Comparison of ENCODE assay signal across 15 cellular contexts in genomic region chr3:153111056-153111455, GRCh38. TPM values are rescaled to one million over a fixed set of nuclear protein-coding genes. Genes with fewer than 3 reads are reported as not detected.
DNase-seq lines count a peak whose midpoint lies in the region; ATAC-seq and TF ChIP-seq lines count a peak whose summit lies in the region.
"Had no signal": no experiment of that assay in that cellular context is flagged by ENCODE, and none has a peak within 500 bp of the region (broad histone marks: within the 10 kb centered on the region; RNA-seq: fewer than 3 reads in every experiment).

No MANE protein-coding gene starts in this region.

- no peak overlapping the region for H3K14ac ChIP-seq in mesenchymal stem cell (ENCODE audit: low read length in 2 of 2)

- H4K20me1 ChIP-seq in HCT116 (ENCODE audit: insufficient read depth), result no peaks in the 10 kb centered on the region

- TF ChIP-seq CTCF in AG10803 (conservative IDR thresholded peaks at IDR 0.05; ENCODE audit: low read length) (no peak), HCT116 (IDR thresholded peaks at IDR 0.05 in 2 of 3, conservative IDR thresholded peaks at IDR 0.05 in 1 of 3; ENCODE audit: borderline replicate concordance in 1 of 3, insufficient read depth in 1 of 3, low read depth in 2 of 3, low read length in 2 of 3) (no peak), endodermal cell (conservative IDR thresholded peaks at IDR 0.05) (no peak)
- TF ChIP-seq CTCF in CD4-positive, alpha-beta T cell (IDR thresholded peaks at IDR 0.05), result no peak

- H3K9me3 Mint-ChIP-seq in CD4-positive, alpha-beta T cell, result no peaks in the 10 kb centered on the region
- H3K9me3 Mint-ChIP-seq in endodermal cell, result no peaks in the 10 kb centered on the region
- H3K9me3 Mint-ChIP-seq: CD4-positive, alpha-beta memory T cell had no signal

- no peak overlapping the region for H3K4me3 Mint-ChIP-seq in CD4-positive, alpha-beta T cell
- no peak overlapping the region for H3K4me3 Mint-ChIP-seq in endodermal cell
- H3K4me3 Mint-ChIP-seq: B cell; CD4-positive, alpha-beta memory T cell had no signal

- DNase-seq in AG10803 (ENCODE audit: low read depth), result peak; percentile 36
- DNase-seq in HCT116 (ENCODE audit: low read depth, low spot score), result no peak
- peak; percentile 69 for DNase-seq in fibroblast of gingiva (ENCODE audit: low read depth)
- DNase-seq in mesenchymal stem cell, result no peak
- no peak for DNase-seq in CD4-positive, alpha-beta T cell
- DNase-seq in cerebellum (ENCODE audit: low spot score), result no peak
- DNase-seq in endodermal cell, result no peak
- DNase-seq in activated T-cell treated with anti-CD3 and anti-CD28 coated beads, Interleukin-2, amount 50 U/mL, for 48 hours, result no peak
- DNase-seq: 8988T; C1 segment of cervical spinal cord; CD4-positive, alpha-beta memory T cell; DMS79; GDM1; HCEC 1CT had no signal

- no peak overlapping the region for H4K8ac ChIP-seq in mesenchymal stem cell (ENCODE audit: low read length)

- WGBS in mesenchymal stem cell, result no CpG with 5 or more reads among the region's 3 CpGs
- 100% methylated on average over 1 of the region's 3 CpGs; no CpG with 5 or more reads in 1 of the 2 experiments for WGBS in endodermal cell (ENCODE audit: insufficient coverage in 1 of 2, insufficient read length in 1 of 2), 2 experiments

- no peaks in the 10 kb centered on the region for H3K79me2 ChIP-seq in HCT116 (ENCODE audit: insufficient read depth, low read length)

- ATAC-seq in HCT116, result no peak
- no peak for ATAC-seq in CD4-positive, alpha-beta T cell (ENCODE audit: poor library complexity)

- H3K4me3 ChIP-seq in AG10803 (ENCODE audit: low read length), result no peak overlapping the region
- H3K4me3 ChIP-seq in HCT116 (replicated peaks in 1 of 2; ENCODE audit: low read depth in 1 of 2, low read length in 2 of 2), result no peak overlapping the region
- H3K4me3 ChIP-seq in mesenchymal stem cell (ENCODE audit: insufficient read depth in 1 of 2, low read depth in 1 of 2, low read length in 2 of 2), result no peak overlapping the region
- H3K4me3 ChIP-seq in endodermal cell (ENCODE audit: low read length), result no peak overlapping the region

- H3K27me3 ChIP-seq in HCT116 (ENCODE audit: insufficient read depth, low read length) (no peaks in the 10 kb centered on the region), mesenchymal stem cell (ENCODE audit: control insufficient read depth in 1 of 2, insufficient read depth in 1 of 2, low read length in 2 of 2) (no peaks in the 10 kb centered on the region), endodermal cell (ENCODE audit: control insufficient read depth, insufficient read depth, low read length, poor library complexity, severe bottlenecking) (no peaks in the 10 kb centered on the region)
- no peaks in the 10 kb centered on the region for H3K27me3 ChIP-seq in CD4-positive, alpha-beta T cell (ENCODE audit: control insufficient read depth, insufficient read depth, low read length)

- H3K36me3 ChIP-seq in HCT116 (ENCODE audit: control insufficient read depth in 1 of 2, insufficient read depth in 2 of 2, low read length in 2 of 2) (no peaks in the 10 kb centered on the region), mesenchymal stem cell (ENCODE audit: control insufficient read depth in 1 of 2, insufficient read depth in 2 of 2, low read depth in 1 of 2, low read length in 2 of 2) (no peaks in the 10 kb centered on the region), endodermal cell (ENCODE audit: control insufficient read depth, insufficient read depth, low read length) (no peaks in the 10 kb centered on the region)

- no peak overlapping the region for H2BK15ac ChIP-seq in mesenchymal stem cell (ENCODE audit: low read depth, poor library complexity, severe bottlenecking)

- H3K9ac ChIP-seq in HCT116 (ENCODE audit: low read length) (no peak overlapping the region), mesenchymal stem cell (ENCODE audit: low read length) (peak overlapping the region; percentile 58), endodermal cell (ENCODE audit: extremely low read depth, low read length, poor library complexity, severe bottlenecking) (no peak overlapping the region)

- no peak overlapping the region for H2BK5ac ChIP-seq in mesenchymal stem cell (ENCODE audit: low read depth, low read length, poor library complexity, severe bottlenecking)

- no peak overlapping the region for H4K91ac ChIP-seq in mesenchymal stem cell (ENCODE audit: low read length)

- no peak overlapping the region for H3K18ac ChIP-seq in mesenchymal stem cell (ENCODE audit: low read depth in 1 of 2, low read length in 2 of 2)

- no peaks in the 10 kb centered on the region for H3K9me2 ChIP-seq in HCT116 (ENCODE audit: insufficient read depth)

- H3K4ac ChIP-seq in mesenchymal stem cell (ENCODE audit: low read depth in 1 of 2, low read length in 2 of 2), result no peak overlapping the region

- POLR2A ChIA-PET in HCT116 (lab: Charles Lee), result no interaction called here
- POLR2A ChIA-PET in CD4-positive, alpha-beta T cell (lab: Charles Lee), result no interaction called here

- no peak overlapping the region for H2BK12ac ChIP-seq in mesenchymal stem cell (ENCODE audit: low read length in 2 of 2)

- TF ChIP-seq RAD21 in HCT116 (IDR thresholded peaks at IDR 0.05; ENCODE audit: low read depth), result no peak

- no peak overlapping the region for H3K23ac ChIP-seq in mesenchymal stem cell (ENCODE audit: low read length in 2 of 2)

- no peak overlapping the region for H3K27ac Mint-ChIP-seq in CD4-positive, alpha-beta T cell
- H3K27ac Mint-ChIP-seq in endodermal cell, result no peak overlapping the region
- H3K27ac Mint-ChIP-seq: B cell had no signal

- H2AK5ac ChIP-seq in mesenchymal stem cell (ENCODE audit: low read length, severe bottlenecking), result no peak overlapping the region

- no peaks in the 10 kb centered on the region for H3K79me1 ChIP-seq in mesenchymal stem cell (replicated peaks; ENCODE audit: low read length, poor library complexity, severe bottlenecking)

- RAD21 ChIA-PET in HCT116 (lab: Charles Lee; ENCODE audit: low non-redundant PET in 1 of 2, low total read pairs in 2 of 2, uncharacterized antibody in 2 of 2, unreplicated experiment in 2 of 2), result no interaction called here

- H3K27me3 Mint-ChIP-seq in CD4-positive, alpha-beta T cell, result peaks cover 4% of the 10 kb centered on the region
- no peaks in the 10 kb centered on the region for H3K27me3 Mint-ChIP-seq in endodermal cell (ENCODE audit: insufficient read depth)

- no peak overlapping the region for H3K27ac ChIP-seq in HCT116 (ENCODE audit: low read depth, low read length)
- H3K27ac ChIP-seq in mesenchymal stem cell (ENCODE audit: low read length, poor library complexity, severe bottlenecking), result no peak overlapping the region
- no peak overlapping the region for H3K27ac ChIP-seq in CD4-positive, alpha-beta T cell (ENCODE audit: low read depth, low read length)
- no peak overlapping the region for H3K27ac ChIP-seq in endodermal cell (ENCODE audit: low read depth, low read length)

- TF ChIP-seq POLR2A in HCT116 (IDR thresholded peaks at IDR 0.05; ENCODE audit: borderline replicate concordance, extremely low read depth, insufficient read depth, insufficient read length), result no peak

- no peaks in the 10 kb centered on the region for H3K4me1 Mint-ChIP-seq in CD4-positive, alpha-beta T cell (ENCODE audit: low read depth)
- H3K4me1 Mint-ChIP-seq in endodermal cell, result no peaks in the 10 kb centered on the region
- H3K4me1 Mint-ChIP-seq: B cell; CD4-positive, alpha-beta memory T cell had no signal

- intact Hi-C loops in HCT116 (cut with micrococcal nuclease), result no loop called here
- intact Hi-C loops in CD4-positive, alpha-beta T cell (cut with DNase I, micrococcal nuclease), result no loop called here

- H3K4me1 ChIP-seq in HCT116 (ENCODE audit: control insufficient read depth in 1 of 2, insufficient read depth in 2 of 2, low read length in 2 of 2) (no peaks in the 10 kb centered on the region), mesenchymal stem cell (ENCODE audit: control insufficient read depth, insufficient read depth, low read depth, low read length) (no peaks in the 10 kb centered on the region), endodermal cell (ENCODE audit: control insufficient read depth, insufficient read depth, low read length) (no peaks in the 10 kb centered on the region)

- no peaks in the 10 kb centered on the region for H3K9me3 ChIP-seq in HCT116 (ENCODE audit: control insufficient read depth in 1 of 2, insufficient read depth in 1 of 2, low read depth in 1 of 2, low read length in 2 of 2)
- H3K9me3 ChIP-seq in mesenchymal stem cell (ENCODE audit: control insufficient read depth, low read length), result no peaks in the 10 kb centered on the region
- H3K9me3 ChIP-seq in CD4-positive, alpha-beta T cell (ENCODE audit: control insufficient read depth, low read length), result no peaks in the 10 kb centered on the region
- no peaks in the 10 kb centered on the region for H3K9me3 ChIP-seq in endodermal cell (ENCODE audit: control insufficient read depth, low read length)

- H2BK120ac ChIP-seq in mesenchymal stem cell (ENCODE audit: low read depth, low read length), result no peak overlapping the region

- no peak overlapping the region for H3K4me2 ChIP-seq in HCT116 (ENCODE audit: low read length)
- no peak overlapping the region for H3K4me2 ChIP-seq in mesenchymal stem cell (ENCODE audit: low read length, poor library complexity, severe bottlenecking)

- CTCF ChIA-PET in HCT116 (lab: Charles Lee), result no interaction called here
- CTCF ChIA-PET in CD4-positive, alpha-beta T cell (lab: Charles Lee), result interaction anchor here (0.7 to 1.3 kb wide), 2 partner anchors 13 to 525 kb away, joined by 3 read pairs; no protein-coding TSS in a partner anchor

- no peaks in the 10 kb centered on the region for H3K36me3 Mint-ChIP-seq in CD4-positive, alpha-beta T cell (ENCODE audit: low read depth)
- no peaks in the 10 kb centered on the region for H3K36me3 Mint-ChIP-seq in endodermal cell (ENCODE audit: low read depth)
- H3K36me3 Mint-ChIP-seq: CD4-positive, alpha-beta memory T cell had no signal

- H2AFZ ChIP-seq in HCT116 (ENCODE audit: low read depth, low read length, poor library complexity, severe bottlenecking), result peak overlapping the region; percentile 45
- no peak overlapping the region for H2AFZ ChIP-seq in mesenchymal stem cell (ENCODE audit: low read depth, low read length)

- no TSS peak for BruUV-seq in HCT116 (replicated peaks; lab: Mats Ljungman, UMichigan)

TF ChIP-seq in HCT116, 20 proteins besides CTCF, POLR2A, EP300 and RAD21 (continues in another document):
- TF ChIP-seq SRF (IDR thresholded peaks at IDR 0.05; ENCODE audit: low read depth) (no peak), TCF7L2 (IDR thresholded peaks at IDR 0.05; ENCODE audit: borderline replicate concordance, extremely low read depth, insufficient read depth, insufficient read length) (no peak), EZH2phosphoT487 (IDR thresholded peaks at IDR 0.05; ENCODE audit: borderline replicate concordance) (no peak), ELF1 (IDR thresholded peaks at IDR 0.05; ENCODE audit: borderline replicate concordance, low read depth) (no peak), EZH2 (IDR thresholded peaks at IDR 0.05) (no peak), CEBPB (IDR thresholded peaks at IDR 0.05; ENCODE audit: low read depth) (no peak)

RNA-seq across cellular contexts. Expression of gene RAP2B, which starts 51.0 kb away (rescaled TPM):
- total RNA-seq in HCT116 (2021; ENCODE audit: unreplicated experiment) (24.2 TPM), cerebellum (11.5 TPM), endodermal cell (10 to 100 TPM; 24.7 to 27.3 TPM)
- polyA plus RNA-seq in HCT116 (2012), result 12.1 and 13.6 TPM in 2 replicates
- polyA plus RNA-seq in mesenchymal stem cell (2013, experiment 1 of 2), result 9.5 TPM
- polyA plus RNA-seq in mesenchymal stem cell (2013, experiment 2 of 2), result 10.1 TPM
- 10 to 100 TPM; 13.8 to 14.8 TPM for total RNA-seq in CD4-positive, alpha-beta T cell
- 12.1 TPM for polyA plus RNA-seq in endodermal cell (2013, experiment 1 of 2)
- 12.1 TPM for polyA plus RNA-seq in endodermal cell (2013, experiment 2 of 2)

Comparison
In these comparisons a context has a peak if more than half of its experiments do, and no peak if none do; other contexts are left out.
1. DNase-seq: peak in AG10803 (single experiment) and fibroblast of gingiva (single experiment); none in HCT116 (single experiment), mesenchymal stem cell (single experiment), CD4-positive, alpha-beta T cell (0 of 10), cerebellum (single experiment), endodermal cell (single experiment) and activated T-cell treated with anti-CD3 and anti-CD28 coated beads, Interleukin-2, amount 50 U/mL, for 48 hours (0 of 2).